In the genomic region with DNA sequence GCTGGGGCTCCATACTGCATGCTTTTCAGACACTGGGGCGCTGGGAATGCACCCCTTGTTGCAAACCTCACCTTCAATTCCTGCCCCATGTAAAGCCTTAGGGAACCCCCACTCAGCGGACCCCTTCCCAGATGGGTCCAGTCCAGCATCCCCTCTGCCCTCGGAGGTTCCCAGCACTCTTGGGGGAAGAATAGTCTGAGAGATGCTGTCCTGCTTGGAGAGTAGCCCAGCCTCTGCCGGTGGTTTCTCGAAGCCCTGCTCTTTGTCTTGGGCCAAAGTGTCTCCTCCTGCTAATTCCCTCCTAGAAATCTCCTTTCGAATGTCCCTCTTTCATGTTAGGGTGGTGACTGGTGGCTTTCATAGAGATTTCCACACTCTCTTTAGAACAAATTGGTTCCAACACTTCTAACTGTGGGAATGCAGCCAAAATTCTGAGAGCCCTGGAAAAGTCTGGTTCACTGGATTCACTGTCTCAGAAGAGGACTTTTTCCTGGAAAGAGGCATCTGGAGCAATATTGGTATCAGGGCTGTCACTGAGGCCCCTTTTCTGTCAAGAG, we compare ENCODE assay signal across 27 cellular contexts. TPM values are rescaled to one million over a fixed set of nuclear protein-coding genes. Genes with fewer than 3 reads are reported as not detected.
DNase-seq lines count a peak whose midpoint lies in the region; ATAC-seq, FAIRE-seq and TF ChIP-seq lines count a peak whose summit lies in the region.
"Had no signal": no experiment of that assay in that cellular context is flagged by ENCODE, and none has a peak within 500 bp of the region (broad histone marks: within the 10 kb centered on the region; RNA-seq: fewer than 3 reads in every experiment).

No MANE protein-coding gene starts in this region.

- H3K36me3 ChIP-seq in PC-3 (ENCODE audit: low read depth, low read length) (no peaks in the 10 kb centered on the region), gastroesophageal sphincter (no peaks in the 10 kb centered on the region)
- H3K36me3 ChIP-seq: adrenal gland, BLaER1, HAP-1, tibial nerve had no signal

- H3K4me3 Mint-ChIP-seq in chondrocyte (ENCODE audit: unreplicated experiment) (no peak overlapping the region), glutamatergic neuron (ENCODE audit: unreplicated experiment) (no peak overlapping the region)
- H3K4me3 Mint-ChIP-seq: activated naive CD4-positive, alpha-beta T cell treated with anti-CD3 and anti-CD28 coated beads, Interleukin-2, amount 10 ng/mL, durations not matched to agents 7 days and 5 days; activated T-cell treated with anti-CD3 and anti-CD28 coated beads, Interleukin-2, amount 50 U/mL, for 72 hours; T-helper 1 cell treated with Interleukin-12 subunit alpha and Interleukin-12 subunit beta and Interleukin-4 antibody, amounts not matched to agents 30 μg/mL and 1 μg/mL, for 36 hours had no signal

- CTCF ChIA-PET in PC-3 (lab: Charles Lee), result no interaction called here

- TF ChIP-seq POLR2A in gastroesophageal sphincter (IDR thresholded peaks at IDR 0.05), result no peak

- TF ChIP-seq CTCF in PC-3 (conservative IDR thresholded peaks at IDR 0.05; ENCODE audit: low read depth, low read length) (no peak), chondrocyte (IDR thresholded peaks at IDR 0.05) (no peak), glutamatergic neuron (IDR thresholded peaks at IDR 0.05; ENCODE audit: partially characterized antibody, unreplicated experiment) (no peak), gastroesophageal sphincter (IDR thresholded peaks at IDR 0.05) (no peak)

- peaks cover 5% of the 10 kb centered on the region for H3K36me3 Mint-ChIP-seq in chondrocyte (ENCODE audit: low read depth)
- peaks cover 8% of the 10 kb centered on the region for H3K36me3 Mint-ChIP-seq in glutamatergic neuron (ENCODE audit: unreplicated experiment)
- H3K36me3 Mint-ChIP-seq: activated naive CD4-positive, alpha-beta T cell treated with anti-CD3 and anti-CD28 coated beads, Interleukin-2, amount 10 ng/mL, durations not matched to agents 7 days and 5 days; brain had no signal

- H3K4me1 ChIP-seq in PC-3 (ENCODE audit: insufficient read depth, low read length), result peaks cover 47% of the 10 kb centered on the region
- H3K4me1 ChIP-seq in gastroesophageal sphincter, result no peaks in the 10 kb centered on the region
- H3K4me1 ChIP-seq: adrenal gland, BLaER1, HAP-1 had no signal

- H3K27me3 ChIP-seq in PC-3 (ENCODE audit: low read length), result no peaks in the 10 kb centered on the region
- peaks cover 16% of the 10 kb centered on the region for H3K27me3 ChIP-seq in gastroesophageal sphincter
- H3K27me3 ChIP-seq: BLaER1 had no signal

- H3K4me1 Mint-ChIP-seq in chondrocyte (ENCODE audit: low read depth) (peaks cover 7% of the 10 kb centered on the region), glutamatergic neuron (ENCODE audit: low read depth, unreplicated experiment) (peaks cover 8% of the 10 kb centered on the region)
- H3K4me1 Mint-ChIP-seq: activated naive CD4-positive, alpha-beta T cell treated with anti-CD3 and anti-CD28 coated beads, Interleukin-2, amount 10 ng/mL, durations not matched to agents 7 days and 5 days had no signal

- no peaks in the 10 kb centered on the region for H3K9me2 ChIP-seq in PC-3 (replicated peaks; ENCODE audit: low read length)
- H3K9me2 ChIP-seq: SK-N-SH had no signal

- H3K9ac ChIP-seq in PC-3 (ENCODE audit: low read length), result peak overlapping the region; percentile 81
- H3K9ac ChIP-seq: BLaER1, SK-N-SH had no signal

- intact Hi-C loops in PC-3 (cut with micrococcal nuclease), result loop anchor here (10.0 kb wide), 1 partner anchor 115 kb away; no protein-coding TSS in a partner anchor
- intact Hi-C loops in sciatic nerve (cut with DNase I), result no loop called here

- no peak overlapping the region for H3K27ac Mint-ChIP-seq in chondrocyte (ENCODE audit: unreplicated experiment)
- H3K27ac Mint-ChIP-seq in glutamatergic neuron (ENCODE audit: unreplicated experiment), result no peak overlapping the region
- H3K27ac Mint-ChIP-seq: activated naive CD4-positive, alpha-beta T cell treated with anti-CD3 and anti-CD28 coated beads, Interleukin-2, amount 10 ng/mL, durations not matched to agents 7 days and 5 days; activated T-cell treated with anti-CD3 and anti-CD28 coated beads, Interleukin-2, amount 50 U/mL, for 72 hours; T-helper 1 cell treated with Interleukin-12 subunit alpha and Interleukin-12 subunit beta and Interleukin-4 antibody, amounts not matched to agents 30 μg/mL and 1 μg/mL, for 36 hours had no signal

- H3K9me3 ChIP-seq in PC-3 (ENCODE audit: low read length) (no peaks in the 10 kb centered on the region), gastroesophageal sphincter (peaks cover 0 to 19% (median 0%) of the 10 kb centered on the region in 3 donors)
- H3K9me3 ChIP-seq: adrenal gland, BLaER1, HAP-1, SK-N-SH had no signal

- peaks cover 10% of the 10 kb centered on the region for H3K9me3 Mint-ChIP-seq in chondrocyte (ENCODE audit: low read depth)
- H3K9me3 Mint-ChIP-seq in glutamatergic neuron (ENCODE audit: unreplicated experiment), result no peaks in the 10 kb centered on the region
- H3K9me3 Mint-ChIP-seq: activated naive CD4-positive, alpha-beta T cell treated with anti-CD3 and anti-CD28 coated beads, Interleukin-2, amount 10 ng/mL, durations not matched to agents 7 days and 5 days; activated T-cell treated with anti-CD3 and anti-CD28 coated beads, Interleukin-2, amount 50 U/mL, for 72 hours; T-helper 1 cell treated with Interleukin-12 subunit alpha and Interleukin-12 subunit beta and Interleukin-4 antibody, amounts not matched to agents 30 μg/mL and 1 μg/mL, for 36 hours had no signal

- H2AFZ ChIP-seq in PC-3 (ENCODE audit: low read length), result no peak overlapping the region

- peak; percentile 49 for DNase-seq in M059J (ENCODE audit: low read depth)
- DNase-seq in PC-3, result no peak
- peak; percentile 36 for DNase-seq in chondrocyte (ENCODE audit: low spot score)
- peak; percentile 22 for DNase-seq in sciatic nerve (ENCODE audit: low spot score)
- no peak for DNase-seq in glutamatergic neuron
- no peak for DNase-seq in RCC 7860 (ENCODE audit: low spot score)
- DNase-seq: activated CD4-positive, alpha-beta T cell treated with anti-CD3 and anti-CD28 coated beads, Interleukin-2, amount 50 U/mL, for 4 hours; activated naive CD4-positive, alpha-beta T cell treated with anti-CD3 and anti-CD28 coated beads, Interleukin-2, amount 10 ng/mL, durations not matched to agents 7 days and 5 days; activated T-cell treated with anti-CD3 and anti-CD28 coated beads, Interleukin-2, amount 50 U/mL, for 72 hours; adrenal gland; NCI-H146; NCI-H748 treated with DMSO at 0.1 percent for 48 hours; right cardiac atrium; RPMI8226; stimulated activated CD4-positive, alpha-beta T cell treated with anti-CD3 and anti-CD28 coated beads, Interleukin-4, amount 100 ng/mL, for 24 hours had no signal

- H3K4me3 ChIP-seq in PC-3 (ENCODE audit: low read length), result peak overlapping the region; percentile 13; the same call in 1 of the 2 replicates
- H3K4me3 ChIP-seq in gastroesophageal sphincter, result no peak overlapping the region
- H3K4me3 ChIP-seq: adrenal gland, BLaER1, HAP-1, tibial nerve had no signal

- H3K79me2 ChIP-seq in PC-3 (ENCODE audit: low read length), result 0 out of 2 replicates have a peak, but pooled peaks cover 8% of the 10 kb centered on the region

- ATAC-seq in PC-3, result peak; percentile 11
- no peak for ATAC-seq in sciatic nerve
- no peak for ATAC-seq in gastroesophageal sphincter
- ATAC-seq: activated CD4-positive, CD25-positive, alpha-beta regulatory T cell treated with anti-CD3 and anti-CD28 coated beads, Interleukin-2, amount 50 U/mL, for 24 hours; activated T-cell treated with anti-CD3 and anti-CD28 coated beads, Interleukin-2, amount 50 U/mL, for 72 hours; HepG2; left lobe of liver had no signal

- H3K4me2 ChIP-seq in PC-3 (ENCODE audit: low read length), result peak overlapping the region; percentile 68
- H3K4me2 ChIP-seq: BLaER1, SK-N-SH had no signal

- H3K27me3 Mint-ChIP-seq in chondrocyte (ENCODE audit: low read depth) (peaks cover 57% of the 10 kb centered on the region), glutamatergic neuron (ENCODE audit: unreplicated experiment) (peaks cover 6% of the 10 kb centered on the region)

- FAIRE-seq in RCC 7860 (lab: Jason Lieb, UNC), result no peak
- FAIRE-seq: endothelial cell of umbilical vein, HepG2, TTC549 had no signal

- peak overlapping the region; percentile 97 for H3K27ac ChIP-seq in PC-3 (ENCODE audit: low read length)
- no peak overlapping the region for H3K27ac ChIP-seq in gastroesophageal sphincter
- H3K27ac ChIP-seq: adrenal gland, BLaER1, tibial nerve had no signal

- POLR2A ChIA-PET in PC-3 (lab: Charles Lee; ENCODE audit: unreplicated experiment), result interaction anchor here (0.8 to 1.4 kb wide), 4 partner anchors 8 to 119 kb away, joined by 4 to 28 read pairs (median 10); no protein-coding TSS in a partner anchor

- TSS peak; percentile 89 for BruUV-seq in PC-3 (replicated peaks; lab: Mats Ljungman, UMichigan)

- TF ChIP-seq EP300 in gastroesophageal sphincter (IDR thresholded peaks at IDR 0.05), result no peak

- no peaks in the 10 kb centered on the region for H4K20me1 ChIP-seq in PC-3 (ENCODE audit: low read length)
- H4K20me1 ChIP-seq: BLaER1 had no signal

- no peaks in the 10 kb centered on the region for H3F3A ChIP-seq in PC-3 (ENCODE audit: low read length, unreplicated experiment)

- WGBS in gastroesophageal sphincter (ENCODE audit: low coverage in 1 of 2), 2 donors, result 43 to 67% methylated on average over 3 to 4 of the region's 6 CpGs

RNA-seq across cellular contexts. Expression of gene SULF2, which starts 24.9 kb away (rescaled TPM):
- 104 and 140 TPM in 2 replicates for total RNA-seq in M059J (2014; rRNA removed; shearing (Covaris generic))
- total RNA-seq in PC-3 (2014; rRNA removed) (340 and 372 TPM in 2 replicates), chondrocyte (82.4 to 120 TPM (median 85.7 TPM) in 3 replicates), sciatic nerve (79.2 TPM), glutamatergic neuron (ENCODE audit: unreplicated experiment) (97.8 TPM), gastroesophageal sphincter (100 to 1,000 TPM in 1 of 4 donors, 10 to 100 TPM in 3; 41.2 to 177 (median 62.3) TPM)

Comparison
In these comparisons a context has a peak if more than half of its experiments do, and no peak if none do; other contexts are left out.
1. DNase-seq: peak in M059J (single experiment), chondrocyte (single experiment) and sciatic nerve (single experiment); none in PC-3 (single experiment), glutamatergic neuron (single experiment) and RCC 7860 (single experiment).